Comparison of ENCODE assay signal across 16 cellular contexts in genomic region chr2:131033786-131034121, GRCh38. TPM values are rescaled to one million over a fixed set of nuclear protein-coding genes. Genes with fewer than 3 reads are reported as not detected.
DNase-seq lines count a peak whose midpoint lies in the region; TF ChIP-seq lines count a peak whose summit lies in the region.
"Had no signal": no experiment of that assay in that cellular context is flagged by ENCODE, and none has a peak within 500 bp of the region (broad histone marks: within the 10 kb centered on the region; RNA-seq: fewer than 3 reads in every experiment).

No MANE protein-coding gene starts in this region.

- 87% methylated on average over 1 of the region's 1 CpG; no CpG with 5 or more reads in 1 of the 2 experiments for WGBS in endodermal cell (ENCODE audit: insufficient coverage in 1 of 2, insufficient read length in 1 of 2), 2 experiments

- no peaks in the 10 kb centered on the region for H3K36me3 ChIP-seq in CD4-positive, alpha-beta memory T cell (ENCODE audit: insufficient read depth, low read length)
- H3K36me3 ChIP-seq in endodermal cell (ENCODE audit: control insufficient read depth, insufficient read depth, low read length) = no peaks in the 10 kb centered on the region
- H3K36me3 ChIP-seq in colonic mucosa = no peaks in the 10 kb centered on the region
- H3K36me3 ChIP-seq: uterus, WERI-Rb-1 had no signal

- no peak for DNase-seq in CD4-positive, alpha-beta memory T cell
- DNase-seq in RWPE1 (ENCODE audit: low spot score) (no peak), endodermal cell (peak; percentile 17), AG08396 (ENCODE audit: low spot score) (no peak), activated gamma-delta T cell (lab: John Stamatoyannopoulos, UW) (no peak), colonic mucosa (no peak), NAMALWA (ENCODE audit: low spot score) (no peak)
- DNase-seq: cerebellar nuclear complex, Kasumi-1, NCI-H1105 treated with DMSO at 0.1 percent for 48 hours, NCI-H524, SHP77 treated with DMSO at 0.1 percent for 48 hours, uterus, WERI-Rb-1 had no signal

- no peak overlapping the region for H3K27ac Mint-ChIP-seq in CD4-positive, alpha-beta memory T cell
- H3K27ac Mint-ChIP-seq in endodermal cell (no peak overlapping the region), nephron (peak overlapping the region in 2 of 3 experiments; percentile 17 to 40)
- H3K27ac Mint-ChIP-seq: T-helper 1 cell treated with Interleukin-12 subunit alpha and Interleukin-12 subunit beta and Interleukin-4 antibody, amounts not matched to agents 30 μg/mL and 1 μg/mL, for 36 hours had no signal

- H3K27me3 ChIP-seq in CD4-positive, alpha-beta memory T cell (ENCODE audit: insufficient read depth, low read length) = no peaks in the 10 kb centered on the region
- H3K27me3 ChIP-seq in endodermal cell (ENCODE audit: control insufficient read depth, insufficient read depth, low read length, poor library complexity, severe bottlenecking) = peaks cover 13% of the 10 kb centered on the region
- peaks cover 20% of the 10 kb centered on the region for H3K27me3 ChIP-seq in colonic mucosa
- H3K27me3 ChIP-seq: uterus had no signal

- intact Hi-C loops in CD4-positive, alpha-beta memory T cell (cut with micrococcal nuclease) = no loop called here
- intact Hi-C loops in colonic mucosa (cut with DNase I) = no loop called here

- peak overlapping the region in 5 of 8 donors; percentile 11 to 57 (median 46) for H3K4me3 Mint-ChIP-seq in CD4-positive, alpha-beta memory T cell
- H3K4me3 Mint-ChIP-seq in endodermal cell (peak overlapping the region; percentile 56), nephron (peak overlapping the region; percentile 79 to 87 (median 83))
- H3K4me3 Mint-ChIP-seq: T-helper 1 cell treated with Interleukin-12 subunit alpha and Interleukin-12 subunit beta and Interleukin-4 antibody, amounts not matched to agents 30 μg/mL and 1 μg/mL, for 36 hours had no signal

- peaks cover 11 to 15% of the 10 kb centered on the region in 2 donors for H3K27me3 Mint-ChIP-seq in CD4-positive, alpha-beta memory T cell
- H3K27me3 Mint-ChIP-seq in endodermal cell (ENCODE audit: insufficient read depth) (peaks cover 45% of the 10 kb centered on the region), nephron (ENCODE audit: low read depth) (peaks cover 17% of the 10 kb centered on the region)

- POLR2A ChIA-PET in CD4-positive, alpha-beta memory T cell (lab: Charles Lee; ENCODE audit: partially characterized antibody) = no interaction called here
- POLR2A ChIA-PET in RWPE1 (lab: Yijun Ruan, JAX; ENCODE audit: low non-redundant PET) = no interaction called here

- H3K4me3 ChIP-seq in CD4-positive, alpha-beta memory T cell (ENCODE audit: low read length in 2 of 2) = no peak overlapping the region
- H3K4me3 ChIP-seq in endodermal cell (ENCODE audit: low read length) = peak overlapping the region; percentile 60
- H3K4me3 ChIP-seq in colonic mucosa = no peak overlapping the region

- H3K9ac ChIP-seq in endodermal cell (ENCODE audit: extremely low read depth, low read length, poor library complexity, severe bottlenecking) (no peak overlapping the region), colonic mucosa (ENCODE audit: low read depth in 2 of 2, low read length in 2 of 2) (no peak overlapping the region)

- H3K4me1 ChIP-seq in CD4-positive, alpha-beta memory T cell (ENCODE audit: insufficient read depth, low read length) = peaks cover 5% of the 10 kb centered on the region
- peaks cover 14% of the 10 kb centered on the region for H3K4me1 ChIP-seq in endodermal cell (ENCODE audit: control insufficient read depth, insufficient read depth, low read length)
- H3K4me1 ChIP-seq in colonic mucosa = no peaks in the 10 kb centered on the region
- H3K4me1 ChIP-seq: uterus had no signal

- H3K27ac ChIP-seq in CD4-positive, alpha-beta memory T cell (ENCODE audit: low read depth, low read length) = no peak overlapping the region
- H3K27ac ChIP-seq in RWPE1 = peak overlapping the region; percentile 79
- H3K27ac ChIP-seq in endodermal cell (ENCODE audit: low read depth, low read length) = no peak overlapping the region
- no peak overlapping the region for H3K27ac ChIP-seq in colonic mucosa
- H3K27ac ChIP-seq: uterus, WERI-Rb-1 had no signal

- peaks cover 5 to 15% (median 6%) of the 10 kb centered on the region in 4 donors for H3K4me1 Mint-ChIP-seq in CD4-positive, alpha-beta memory T cell
- peaks cover 19% of the 10 kb centered on the region for H3K4me1 Mint-ChIP-seq in endodermal cell
- peaks cover 6% of the 10 kb centered on the region for H3K4me1 Mint-ChIP-seq in nephron

- no peaks in the 10 kb centered on the region for H3K9me3 ChIP-seq in CD4-positive, alpha-beta memory T cell (ENCODE audit: control insufficient read depth in 1 of 2, low read length in 2 of 2)
- H3K9me3 ChIP-seq in endodermal cell (ENCODE audit: control insufficient read depth, low read length) = no peaks in the 10 kb centered on the region
- no peaks in the 10 kb centered on the region for H3K9me3 ChIP-seq in colonic mucosa
- H3K9me3 ChIP-seq: uterus had no signal

- TF ChIP-seq CTCF in RWPE1 (conservative IDR thresholded peaks at IDR 0.05; ENCODE audit: low read depth) (no peak), endodermal cell (conservative IDR thresholded peaks at IDR 0.05) (no peak), nephron (IDR thresholded peaks at IDR 0.05; ENCODE audit: unreplicated experiment in 3 of 3) (no peak), colonic mucosa (IDR thresholded peaks at IDR 0.05) (no peak)

- H3K9me3 Mint-ChIP-seq in CD4-positive, alpha-beta memory T cell = peaks cover 0 to 1% (median 0%) of the 10 kb centered on the region in 8 donors
- no peaks in the 10 kb centered on the region for H3K9me3 Mint-ChIP-seq in endodermal cell
- H3K9me3 Mint-ChIP-seq in nephron = no peaks in the 10 kb centered on the region
- H3K9me3 Mint-ChIP-seq: T-helper 1 cell treated with Interleukin-12 subunit alpha and Interleukin-12 subunit beta and Interleukin-4 antibody, amounts not matched to agents 30 μg/mL and 1 μg/mL, for 36 hours had no signal

- H3K36me3 Mint-ChIP-seq in CD4-positive, alpha-beta memory T cell = no peaks in the 10 kb centered on the region
- H3K36me3 Mint-ChIP-seq in endodermal cell (ENCODE audit: low read depth) (peaks cover 3% of the 10 kb centered on the region), nephron (ENCODE audit: low read depth) (no peaks in the 10 kb centered on the region)

- CTCF ChIA-PET in CD4-positive, alpha-beta memory T cell (lab: Charles Lee; ENCODE audit: partially characterized antibody) = no interaction called here
- CTCF ChIA-PET in RWPE1 (lab: Yijun Ruan, JAX) = no interaction called here

RNA-seq across cellular contexts. Expression of gene FAM168B, which starts 59.5 kb away (rescaled TPM):
- total RNA-seq in CD4-positive, alpha-beta memory T cell = 10 to 100 TPM; 79.4 to 81.0 TPM
- polyA plus RNA-seq in CD4-positive, alpha-beta memory T cell = 10 to 100 TPM; 17.4 to 37.2 TPM
- total RNA-seq in endodermal cell = 10 to 100 TPM; 77.5 to 77.6 TPM
- 115 TPM for polyA plus RNA-seq in endodermal cell (2013, experiment 1 of 2)
- 105 TPM for polyA plus RNA-seq in endodermal cell (2013, experiment 2 of 2)
- total RNA-seq in colonic mucosa = 10 to 100 TPM; 82.6 to 93.5 TPM

Comparison
In these comparisons a context has a peak if more than half of its experiments do, and no peak if none do; other contexts are left out.
1. H3K27ac Mint-ChIP-seq: peak in nephron (2 of 3); none in CD4-positive, alpha-beta memory T cell (0 of 7) and endodermal cell (single experiment).
2. Peak in every context shown above with its lines, with median percentiles within 50 percentile points of each other: H3K4me3 Mint-ChIP-seq.